ENCODE assay signal across 8 cellular contexts in genomic region chr17:75045946-75046582, GRCh38. TPM values are rescaled to one million over a fixed set of nuclear protein-coding genes. Genes with fewer than 3 reads are reported as not detected.
DNase-seq lines count a peak whose midpoint lies in the region; ATAC-seq and TF ChIP-seq lines count a peak whose summit lies in the region.
"Not testable (repeated sequence)": the region's sequence is repeated elsewhere in the genome, so short reads cannot be mapped to it uniquely, and the experiment has no call there.

No MANE protein-coding gene starts in this region.

- H3K9me3 ChIP-seq in HUES64 (ENCODE audit: insufficient read depth, low read depth, low read length); SJSA1 (replicated peaks); adrenal gland (replicated peaks in 1 of 3); naive thymus-derived CD4-positive, alpha-beta T cell (ENCODE audit: control insufficient read depth in 2 of 3, low read length in 3 of 3); stomach smooth muscle (ENCODE audit: control insufficient read depth in 2 of 2, low read length in 2 of 2): not testable (repeated sequence)

- H3K4me1 Mint-ChIP-seq in GM23338, result peaks cover 47% of the 10 kb centered on the region
- peaks cover 30 to 59% (median 46%) of the 10 kb centered on the region in 7 donors for H3K4me1 Mint-ChIP-seq in naive thymus-derived CD4-positive, alpha-beta T cell

- peak overlapping the region; percentile 100 for H3K4me3 ChIP-seq in GM23338
- peak overlapping the region; percentile 97 for H3K4me3 ChIP-seq in HUES64 (ENCODE audit: low read length)
- peak overlapping the region; percentile 81 for H3K4me3 ChIP-seq in SJSA1
- peak overlapping the region; percentile 59 to 97 (median 82) for H3K4me3 ChIP-seq in adrenal gland
- H3K4me3 ChIP-seq in naive thymus-derived CD4-positive, alpha-beta T cell (ENCODE audit: low read length), result peak overlapping the region; percentile 77
- H3K4me3 ChIP-seq in stomach smooth muscle (ENCODE audit: low read length in 2 of 2), result peak overlapping the region; percentile 92 to 99

- H3K27ac Mint-ChIP-seq in GM23338, result peak overlapping the region; percentile 93
- peak overlapping the region; percentile 92 to 98 (median 96) for H3K27ac Mint-ChIP-seq in naive thymus-derived CD4-positive, alpha-beta T cell

- POLR2A ChIA-PET in naive thymus-derived CD4-positive, alpha-beta T cell (lab: Charles Lee), result interaction anchor here (0.8 to 4.9 kb wide), 7 partner anchors 8 to 137 kb away, joined by 4 to 58 read pairs (median 7); partner anchors contain the start of genes MRPL58 and SUMO2

- CTCF ChIA-PET in naive thymus-derived CD4-positive, alpha-beta T cell (lab: Charles Lee), result interaction anchor here (1.5 kb wide), 1 partner anchor 14 kb away, joined by 6 read pairs; no protein-coding TSS in a partner anchor

- TF ChIP-seq POLR2A in adrenal gland (IDR thresholded peaks at IDR 0.05), result not testable (repeated sequence)

- H3K9ac ChIP-seq in HUES64 (ENCODE audit: low read depth, low read length), result peak overlapping the region; percentile 87
- peak overlapping the region; percentile 88 to 97 for H3K9ac ChIP-seq in stomach smooth muscle (ENCODE audit: low read length in 2 of 2)

- under 1% methylated on average over 36 of the region's 36 CpGs for WGBS in HUES64
- 13 to 21% (median 15%) methylated on average over 25 to 36 of the region's 36 CpGs for WGBS in adrenal gland, 4 donors

- peaks cover 44% of the 10 kb centered on the region for H3K36me3 Mint-ChIP-seq in GM23338 (ENCODE audit: low read depth)
- peaks cover 0 to 12% (median 8%) of the 10 kb centered on the region in 5 donors for H3K36me3 Mint-ChIP-seq in naive thymus-derived CD4-positive, alpha-beta T cell

- not testable (repeated sequence) for H3K27me3 ChIP-seq in GM23338 (ENCODE audit: insufficient read depth); HUES64 (ENCODE audit: insufficient read depth, low read length); SJSA1 (replicated peaks); adrenal gland; foreskin keratinocyte; naive thymus-derived CD4-positive, alpha-beta T cell (ENCODE audit: control insufficient read depth in 2 of 2, insufficient read depth in 2 of 2, low read length in 2 of 2); stomach smooth muscle (ENCODE audit: control insufficient read depth in 1 of 2, insufficient read depth in 2 of 2, low read length in 2 of 2)

- peak overlapping the region; percentile 85 for H3K4me3 Mint-ChIP-seq in GM23338
- peak overlapping the region; percentile 95 to 99 (median 97) for H3K4me3 Mint-ChIP-seq in naive thymus-derived CD4-positive, alpha-beta T cell

- H3K79me2 ChIP-seq in GM23338 (replicated peaks; ENCODE audit: insufficient read depth), result peaks cover 68% of the 10 kb centered on the region

- TF ChIP-seq CTCF in GM23338 (conservative IDR thresholded peaks at IDR 0.05; ENCODE audit: low read depth in 2 of 2); adrenal gland (IDR thresholded peaks at IDR 0.05); foreskin keratinocyte (conservative IDR thresholded peaks at IDR 0.05): not testable (repeated sequence)

- intact Hi-C loops in adrenal gland (cut with DNase I), result not testable (repeated sequence)
- intact Hi-C loops in naive thymus-derived CD4-positive, alpha-beta T cell (cut with micrococcal nuclease), result loop anchor here (1.0 to 5.0 kb wide), 6 partner anchors 12 to 136 kb away; partner anchors contain the start of genes ARMC7 (in 1 of the 2), MRPL58 (in 1 of the 2), SLC16A5 (in 1 of the 2) and SUMO2 (in 1 of the 2)

- peaks cover 18% of the 10 kb centered on the region for H4K20me1 ChIP-seq in GM23338 (replicated peaks; ENCODE audit: insufficient read depth)

- H3K36me3 ChIP-seq in GM23338 (ENCODE audit: insufficient read depth), result 0 out of 2 replicates have a peak, but pooled peaks cover 14% of the 10 kb centered on the region
- H3K36me3 ChIP-seq in HUES64 (ENCODE audit: insufficient read depth, low read length), result peaks cover 36% of the 10 kb centered on the region
- peaks cover 41% of the 10 kb centered on the region for H3K36me3 ChIP-seq in SJSA1
- H3K36me3 ChIP-seq in adrenal gland (replicated peaks in 1 of 2), result peaks cover 0 to 23% of the 10 kb centered on the region in 2 donors
- H3K36me3 ChIP-seq in naive thymus-derived CD4-positive, alpha-beta T cell (ENCODE audit: control insufficient read depth in 2 of 3, insufficient read depth in 3 of 3, low read length in 3 of 3), result peaks cover 0 to 17% (median 0%) of the 10 kb centered on the region in 3 experiments
- peaks cover 12 to 16% of the 10 kb centered on the region in 2 donors for H3K36me3 ChIP-seq in stomach smooth muscle (ENCODE audit: control insufficient read depth in 2 of 2, insufficient read depth in 2 of 2, low read length in 2 of 2)

- peak overlapping the region; percentile 40; the same call in 1 of the 2 replicates for H2AFZ ChIP-seq in GM23338

- H3K27ac ChIP-seq in GM23338 (ENCODE audit: low read depth) (peak overlapping the region; percentile 95), HUES64 (ENCODE audit: low read depth, low read length) (peak overlapping the region; percentile 97), SJSA1 (peak overlapping the region; percentile 36), adrenal gland (peak overlapping the region; percentile 66 to 98 (median 95)), foreskin keratinocyte (peak overlapping the region; percentile 81), stomach smooth muscle (ENCODE audit: low read length) (peak overlapping the region; percentile 97)
- H3K27ac ChIP-seq in naive thymus-derived CD4-positive, alpha-beta T cell (ENCODE audit: low read depth, low read length), result peak overlapping the region; percentile 93

- H3K27me3 Mint-ChIP-seq in GM23338 (ENCODE audit: insufficient read depth, low read depth, poor library complexity), result peaks cover 14% of the 10 kb centered on the region
- not testable (repeated sequence) for H3K27me3 Mint-ChIP-seq in naive thymus-derived CD4-positive, alpha-beta T cell

- H3K9me2 ChIP-seq in GM23338 (ENCODE audit: insufficient read depth), result not testable (repeated sequence)

- H3K4me1 ChIP-seq in GM23338 (ENCODE audit: insufficient read depth), result peaks cover 40% of the 10 kb centered on the region
- H3K4me1 ChIP-seq in HUES64 (ENCODE audit: insufficient read depth, low read length), result peaks cover 22% of the 10 kb centered on the region
- peaks cover 16% of the 10 kb centered on the region for H3K4me1 ChIP-seq in SJSA1 (replicated peaks)
- peaks cover 14 to 24% of the 10 kb centered on the region in 2 donors for H3K4me1 ChIP-seq in adrenal gland (replicated peaks in 1 of 2)
- not testable (repeated sequence) for H3K4me1 ChIP-seq in foreskin keratinocyte
- peaks cover 13 to 16% of the 10 kb centered on the region in 2 donors for H3K4me1 ChIP-seq in naive thymus-derived CD4-positive, alpha-beta T cell (ENCODE audit: control insufficient read depth in 2 of 2, insufficient read depth in 2 of 2, low read length in 2 of 2)
- peaks cover 12% of the 10 kb centered on the region for H3K4me1 ChIP-seq in stomach smooth muscle (ENCODE audit: control insufficient read depth, insufficient read depth, low read length)

- peaks cover 44% of the 10 kb centered on the region for H3F3A ChIP-seq in GM23338 (replicated peaks; ENCODE audit: low read depth)

- DNase-seq in DMS53 (lab: John Stamatoyannopoulos, UW), result peak; percentile 84
- DNase-seq in GM23338 (ENCODE audit: low spot score); naive thymus-derived CD4-positive, alpha-beta T cell: not testable (repeated sequence)
- peak; percentile 23 to 70 for DNase-seq in SJSA1 (ENCODE audit: low read depth in 1 of 2, low spot score in 2 of 2)
- DNase-seq in adrenal gland, result peak in 5 of 7 donors; percentile 53 to 75 (median 71)
- peak; percentile 74 to 83 for DNase-seq in foreskin keratinocyte

- H3K9me3 Mint-ChIP-seq in GM23338; naive thymus-derived CD4-positive, alpha-beta T cell: not testable (repeated sequence)

- peak; percentile 22 for ATAC-seq in GM23338
- ATAC-seq in foreskin keratinocyte, result peak; percentile 72
- peak; percentile 41 for ATAC-seq in naive thymus-derived CD4-positive, alpha-beta T cell

- H3K4me2 ChIP-seq in GM23338, result peak overlapping the region; percentile 88

RNA-seq across cellular contexts. Expression of gene ATP5PD, which starts 0.7 kb away (rescaled TPM):
- 240 and 244 TPM in 2 replicates for total RNA-seq in GM23338 (2014; rRNA removed; shearing (Covaris generic))
- polyA plus RNA-seq in GM23338 (2016; fragmentation: Nextera tagmentation; extraction: Ambion mirVana), result 1,144 and 1,234 TPM in 2 replicates
- 254 TPM for polyA plus RNA-seq in HUES64 (2013, experiment 1 of 2)
- 305 TPM for polyA plus RNA-seq in HUES64 (2013, experiment 2 of 2)
- total RNA-seq in SJSA1 (2014; rRNA removed; shearing (Covaris generic)), result 601 and 1,079 TPM in 2 replicates
- total RNA-seq in adrenal gland, result 100 to 1,000 TPM; 215 to 452 (median 276) TPM
- 100 to 1,000 TPM; 393 to 826 (median 646) TPM for polyA plus RNA-seq in adrenal gland
- 318 and 323 TPM in 2 replicates for total RNA-seq in foreskin keratinocyte
- polyA plus RNA-seq in foreskin keratinocyte, result 425 and 434 TPM in 2 replicates
- total RNA-seq in naive thymus-derived CD4-positive, alpha-beta T cell, result 100 to 1,000 TPM; 113 to 195 (median 161) TPM
- 100 to 1,000 TPM; 362 to 478 TPM for polyA plus RNA-seq in naive thymus-derived CD4-positive, alpha-beta T cell

RNA-seq across cellular contexts. Expression of gene KCTD2, which starts 1.0 kb away (rescaled TPM):
- 24.3 and 30.0 TPM in 2 replicates for total RNA-seq in GM23338 (2014; rRNA removed; shearing (Covaris generic))
- polyA plus RNA-seq in GM23338 (2016; fragmentation: Nextera tagmentation; extraction: Ambion mirVana), result 7.4 and 8.1 TPM in 2 replicates
- 27.8 TPM for polyA plus RNA-seq in HUES64 (2013, experiment 1 of 2)
- polyA plus RNA-seq in HUES64 (2013, experiment 2 of 2), result 27.6 TPM
- 24.4 and 28.6 TPM in 2 replicates for total RNA-seq in SJSA1 (2014; rRNA removed; shearing (Covaris generic))
- total RNA-seq in adrenal gland, result 10 to 100 TPM; 38.2 to 49.2 (median 41.8) TPM
- polyA plus RNA-seq in adrenal gland, result 10 to 100 TPM; 20.6 to 52.4 (median 24.3) TPM
- 11.6 and 12.7 TPM in 2 replicates for total RNA-seq in foreskin keratinocyte
- 7.3 and 7.7 TPM in 2 replicates for polyA plus RNA-seq in foreskin keratinocyte
- total RNA-seq in naive thymus-derived CD4-positive, alpha-beta T cell, result 10 to 100 TPM; 19.5 to 35.7 (median 23.0) TPM
- polyA plus RNA-seq in naive thymus-derived CD4-positive, alpha-beta T cell, result 1 to 10 TPM; 4.8 to 8.7 TPM

RNA-seq across cellular contexts. Expression of gene MRPL58, which starts 33.6 kb away (rescaled TPM):
- 38.0 and 48.5 TPM in 2 replicates for total RNA-seq in GM23338 (2014; rRNA removed; shearing (Covaris generic))
- polyA plus RNA-seq in GM23338 (2016; fragmentation: Nextera tagmentation; extraction: Ambion mirVana) (66.7 and 68.0 TPM in 2 replicates), adrenal gland (10 to 100 TPM; 46.7 to 88.8 (median 57.6) TPM), foreskin keratinocyte (79.6 and 87.4 TPM in 2 replicates)
- 49.1 TPM for polyA plus RNA-seq in HUES64 (2013, experiment 1 of 2)
- polyA plus RNA-seq in HUES64 (2013, experiment 2 of 2), result 52.9 TPM
- 154 and 186 TPM in 2 replicates for total RNA-seq in SJSA1 (2014; rRNA removed; shearing (Covaris generic))
- total RNA-seq in adrenal gland (100 to 1,000 TPM in 1 of 8 donors, 10 to 100 TPM in 7; 38.7 to 120 (median 52.3) TPM), foreskin keratinocyte (56.2 and 65.9 TPM in 2 replicates)
- 10 to 100 TPM; 11.7 to 46.1 (median 23.0) TPM for total RNA-seq in naive thymus-derived CD4-positive, alpha-beta T cell
- polyA plus RNA-seq in naive thymus-derived CD4-positive, alpha-beta T cell, result 10 to 100 TPM; 55.3 to 71.4 TPM

RNA-seq across cellular contexts. Expression of gene SLC16A5, which starts 41.7 kb away (rescaled TPM):
- total RNA-seq in GM23338 (2014; rRNA removed; shearing (Covaris generic)), result 30.1 and 40.0 TPM in 2 replicates
- polyA plus RNA-seq in GM23338 (2016; fragmentation: Nextera tagmentation; extraction: Ambion mirVana), result 5.0 and 7.3 TPM in 2 replicates
- polyA plus RNA-seq in HUES64 (2013, experiment 1 of 2), result 7.8 TPM
- polyA plus RNA-seq in HUES64 (2013, experiment 2 of 2), result 11.9 TPM
- total RNA-seq in SJSA1 (2014; rRNA removed; shearing (Covaris generic)), result 0.50 and 0.71 TPM in 2 replicates
- 1 to 10 TPM in 7 of 8 donors, under 1 TPM in 1; 0.91 to 3.0 (median 1.7) TPM for total RNA-seq in adrenal gland
- polyA plus RNA-seq in adrenal gland, result 1 to 10 TPM in 2 of 3 donors, under 1 TPM in 1; 0.77 to 3.9 (median 2.1) TPM
- 3.2 and 3.4 TPM in 2 replicates for total RNA-seq in foreskin keratinocyte
- polyA plus RNA-seq in foreskin keratinocyte, result 2.0 and 2.2 TPM in 2 replicates
- 10 to 100 TPM in 4 of 5 experiments, 1 to 10 TPM in 1; 9.2 to 26.3 (median 24.5) TPM for total RNA-seq in naive thymus-derived CD4-positive, alpha-beta T cell
- polyA plus RNA-seq in naive thymus-derived CD4-positive, alpha-beta T cell, result 1 to 10 TPM; 5.9 to 7.6 TPM

RNA-seq across cellular contexts. Expression of gene CDR2L, which starts 58.6 kb away (rescaled TPM):
- 34.4 and 35.8 TPM in 2 replicates for total RNA-seq in GM23338 (2014; rRNA removed; shearing (Covaris generic))
- 17.7 and 18.3 TPM in 2 replicates for polyA plus RNA-seq in GM23338 (2016; fragmentation: Nextera tagmentation; extraction: Ambion mirVana)
- polyA plus RNA-seq in HUES64 (2013, experiment 1 of 2), result 16.6 TPM
- 16.5 TPM for polyA plus RNA-seq in HUES64 (2013, experiment 2 of 2)
- 9.6 and 14.7 TPM in 2 replicates for total RNA-seq in SJSA1 (2014; rRNA removed; shearing (Covaris generic))
- 10 to 100 TPM in 6 of 8 donors, 1 to 10 TPM in 2; 7.7 to 17.9 (median 12.3) TPM for total RNA-seq in adrenal gland
- polyA plus RNA-seq in adrenal gland, result 1 to 10 TPM; 3.7 to 5.6 (median 4.1) TPM
- 9.7 and 10.1 TPM in 2 replicates for total RNA-seq in foreskin keratinocyte
- 8.2 and 8.6 TPM in 2 replicates for polyA plus RNA-seq in foreskin keratinocyte
- under 1 TPM in 3 of 5 experiments, not detected in 2; 0.08 to 0.17 (median 0.16) TPM for total RNA-seq in naive thymus-derived CD4-positive, alpha-beta T cell
- not detected for polyA plus RNA-seq in naive thymus-derived CD4-positive, alpha-beta T cell

Comparison
In these comparisons a context has a peak if more than half of its experiments do, and no peak if none do; other contexts are left out.
1. ATAC-seq: peak in every context shown above with its lines; median percentile 72 in foreskin keratinocyte; 41 in naive thymus-derived CD4-positive, alpha-beta T cell; 22 in GM23338.
2. H3K27ac ChIP-seq: peak in every context shown above with its lines; median percentile 97 in HUES64; 97 in stomach smooth muscle; 95 in GM23338; 95 in adrenal gland; 93 in naive thymus-derived CD4-positive, alpha-beta T cell; 81 in foreskin keratinocyte; 36 in SJSA1.